In genomic region chr7:1512781-1513656, GRCh38 we compare ENCODE assay signal across 7 cellular contexts. TPM values are rescaled to one million over a fixed set of nuclear protein-coding genes. Genes with fewer than 3 reads are reported as not detected.
DNase-seq lines count a peak whose midpoint lies in the region; ATAC-seq, FAIRE-seq and TF ChIP-seq lines count a peak whose summit lies in the region.
"Had no signal": no experiment of that assay in that cellular context is flagged by ENCODE, and none has a peak within 500 bp of the region (broad histone marks: within the 10 kb centered on the region; RNA-seq: fewer than 3 reads in every experiment).

No MANE protein-coding gene starts in this region.

- no peak overlapping the region for H3K4me3 ChIP-seq in bronchial epithelial cell (ENCODE audit: low read depth, low read length)
- peak overlapping the region; percentile 49 for H3K4me3 ChIP-seq in osteoblast (ENCODE audit: insufficient read depth, low read length)
- H3K4me3 ChIP-seq: pancreas had no signal

- peak overlapping the region; percentile 78 for H2AFZ ChIP-seq in osteoblast (ENCODE audit: low read length)

- H3K9me3 ChIP-seq in osteoblast (ENCODE audit: low read depth, low read length) = no peaks in the 10 kb centered on the region
- H3K9me3 ChIP-seq: pancreas had no signal

- H3K27me3 ChIP-seq in bronchial epithelial cell (ENCODE audit: control insufficient read depth, insufficient read depth, low read length) = no peaks in the 10 kb centered on the region
- no peaks in the 10 kb centered on the region for H3K27me3 ChIP-seq in osteoblast (ENCODE audit: insufficient read depth, low read length)
- H3K27me3 ChIP-seq: pancreas had no signal

- DNase-seq in Daoy (ENCODE audit: low read depth) (peak; percentile 90), NOMO-1 treated with dmso at 0.1 percent for 144 hours (lab: John Stamatoyannopoulos, UW; ENCODE audit: unreplicated experiment) (peak; percentile 58), bronchial epithelial cell (ENCODE audit: low read depth) (peak; percentile 48), osteoblast (ENCODE audit: insufficient read length, low spot score, missing footprints) (peak; percentile 98)

- H3K79me2 ChIP-seq in osteoblast (ENCODE audit: insufficient read depth, low read length) = no peaks in the 10 kb centered on the region

- peaks cover 20% of the 10 kb centered on the region for H3K4me1 ChIP-seq in osteoblast (ENCODE audit: insufficient read depth, low read length)

- no peaks in the 10 kb centered on the region for H4K20me1 ChIP-seq in osteoblast (ENCODE audit: insufficient read depth, low read length)

- peak overlapping the region; percentile 67 for H3K4me2 ChIP-seq in osteoblast (ENCODE audit: insufficient read depth, low read length)

- TF ChIP-seq CTCF in bronchial epithelial cell (IDR thresholded peaks at IDR 0.05; ENCODE audit: insufficient read depth, low read length, severe bottlenecking) (no peak), osteoblast (IDR thresholded peaks at IDR 0.05; ENCODE audit: extremely low read depth, low read depth, low read length) (no peak)

- H3K27ac ChIP-seq in osteoblast (ENCODE audit: low read depth, low read length) = peak overlapping the region; percentile 87

- FAIRE-seq in bronchial epithelial cell (lab: Jason Lieb, UNC) = no peak
- FAIRE-seq: pancreas had no signal

- ATAC-seq in GM21786 (IDR thresholded peaks at IDR 0.05; ENCODE audit: unreplicated experiment) (no peak), GM19023 (IDR thresholded peaks at IDR 0.05; ENCODE audit: unreplicated experiment) (no peak)

- H3K36me3 ChIP-seq in bronchial epithelial cell (ENCODE audit: control insufficient read depth, insufficient read depth, low read length) (no peaks in the 10 kb centered on the region), osteoblast (ENCODE audit: insufficient read depth, low read length) (no peaks in the 10 kb centered on the region)
- H3K36me3 ChIP-seq: pancreas had no signal

RNA-seq across cellular contexts. Expression of gene INTS1, which starts 8.8 kb away (rescaled TPM):
- total RNA-seq in Daoy (2014; rRNA removed; shearing (Covaris generic)) = 42.9 and 61.6 TPM in 2 replicates
- total RNA-seq in bronchial epithelial cell (18.7 and 21.6 TPM in 2 replicates), osteoblast (53.0 and 66.2 TPM in 2 replicates)

RNA-seq across cellular contexts. Expression of gene MAFK, which starts 17.5 kb away (rescaled TPM):
- 19.8 and 25.8 TPM in 2 replicates for total RNA-seq in Daoy (2014; rRNA removed; shearing (Covaris generic))
- total RNA-seq in bronchial epithelial cell = 21.8 and 28.7 TPM in 2 replicates
- total RNA-seq in osteoblast = 19.7 and 21.7 TPM in 2 replicates

RNA-seq across cellular contexts. Expression of gene TMEM184A, which starts 43.0 kb away (rescaled TPM):
- total RNA-seq in Daoy (2014; rRNA removed; shearing (Covaris generic)) = 1.7 and 5.9 TPM in 2 replicates
- total RNA-seq in bronchial epithelial cell (9.0 and 43.8 TPM in 2 replicates), osteoblast (under 0.01 TPM in 2 replicates)

RNA-seq across cellular contexts. Expression of gene MICALL2, which starts 53.7 kb away (rescaled TPM):
- total RNA-seq in Daoy (2014; rRNA removed; shearing (Covaris generic)) = 15.1 and 19.0 TPM in 2 replicates
- total RNA-seq in bronchial epithelial cell (13.7 and 14.2 TPM in 2 replicates), osteoblast (30.4 and 36.5 TPM in 2 replicates)

RNA-seq across cellular contexts. Expression of gene PSMG3, which starts 56.8 kb away (rescaled TPM):
- 107 and 130 TPM in 2 replicates for total RNA-seq in Daoy (2014; rRNA removed; shearing (Covaris generic))
- total RNA-seq in bronchial epithelial cell = 50.8 and 55.2 TPM in 2 replicates
- total RNA-seq in osteoblast = 32.1 and 38.7 TPM in 2 replicates

Comparison
In these comparisons a context has a peak if more than half of its experiments do, and no peak if none do; other contexts are left out.
1. DNase-seq: peak in every context shown above with its lines; median percentile 98 in osteoblast; 90 in Daoy; 58 in NOMO-1 treated with dmso at 0.1 percent for 144 hours; 48 in bronchial epithelial cell.